11 cellular contexts compared by ENCODE assay signal in genomic region chr17:50689251-50689650, GRCh38. TPM values are rescaled to one million over a fixed set of nuclear protein-coding genes. Genes with fewer than 3 reads are reported as not detected.
DNase-seq lines count a peak whose midpoint lies in the region; ATAC-seq lines count a peak whose summit lies in the region.
"Had no signal": no experiment of that assay in that cellular context is flagged by ENCODE, and none has a peak within 500 bp of the region (broad histone marks: within the 10 kb centered on the region; RNA-seq: fewer than 3 reads in every experiment).

No MANE protein-coding gene starts in this region.

- no peaks in the 10 kb centered on the region for H3K79me2 ChIP-seq in mesendoderm (ENCODE audit: control insufficient read depth, insufficient read depth, low read length)

- DNase-seq in AG08395 (ENCODE audit: low spot score) (peak; percentile 63), HK-2 (ENCODE audit: unreplicated experiment) (peak; percentile 70), amniotic epithelial cell (ENCODE audit: low read depth) (peak; percentile 81), mesendoderm (peak; percentile 51), right cardiac atrium (no peak), NCI-H1417 (lab: John Stamatoyannopoulos, UW) (no peak), OCI-M1 (lab: John Stamatoyannopoulos, UW) (no peak), NCI-H2107 treated with DMSO at 0.1 percent for 48 hours (lab: John Stamatoyannopoulos, UW; ENCODE audit: unreplicated experiment) (no peak)
- DNase-seq: NCI-H774, psoas muscle had no signal

- no peak overlapping the region for H2AK5ac ChIP-seq in mesendoderm (ENCODE audit: low read length)

- H4K5ac ChIP-seq in mesendoderm (ENCODE audit: low read length), result no peak overlapping the region

- no peak overlapping the region for H3K9ac ChIP-seq in mesendoderm (ENCODE audit: low read length)

- ATAC-seq in right cardiac atrium, result no peak
- ATAC-seq: GM12878, psoas muscle had no signal

- H3K4me3 ChIP-seq in mesendoderm (ENCODE audit: low read length) (no peak overlapping the region), right cardiac atrium (ENCODE audit: low read length) (no peak overlapping the region)
- H3K4me3 ChIP-seq: GM12878, psoas muscle had no signal

- peaks cover 4% of the 10 kb centered on the region for H3K36me3 ChIP-seq in mesendoderm (ENCODE audit: control insufficient read depth, insufficient read depth, low read length)

- no peak overlapping the region for H2BK120ac ChIP-seq in mesendoderm (ENCODE audit: low read depth, low read length)

- no peak overlapping the region for H2BK5ac ChIP-seq in mesendoderm (ENCODE audit: low read length)

- peaks cover 1% of the 10 kb centered on the region for H3K4me1 ChIP-seq in mesendoderm (ENCODE audit: control insufficient read depth, low read depth, low read length)
- peaks cover 5% of the 10 kb centered on the region for H3K4me1 ChIP-seq in right cardiac atrium (ENCODE audit: control insufficient read depth, insufficient read depth, low read length)

- H3K79me1 ChIP-seq in mesendoderm (ENCODE audit: low read length), result no peaks in the 10 kb centered on the region

- no peak overlapping the region for H3K18ac ChIP-seq in mesendoderm (ENCODE audit: low read length)

- no peaks in the 10 kb centered on the region for H3K9me3 ChIP-seq in right cardiac atrium (ENCODE audit: control insufficient read depth, low read length)
- H3K9me3 ChIP-seq: psoas muscle had no signal

- no CpG with 5 or more reads among the region's 4 CpGs for WGBS in mesendoderm (ENCODE audit: extremely low coverage, insufficient coverage, low lambda C conversion rate)
- 60% methylated on average over 4 of the region's 4 CpGs for WGBS in right cardiac atrium

- no peak overlapping the region for H3K27ac ChIP-seq in mesendoderm (ENCODE audit: low read depth, low read length)
- H3K27ac ChIP-seq in right cardiac atrium (ENCODE audit: low read length), result no peak overlapping the region
- H3K27ac ChIP-seq: psoas muscle had no signal

- no peak overlapping the region for H3K4me2 ChIP-seq in mesendoderm (ENCODE audit: low read length)

- no peak overlapping the region for H3K4ac ChIP-seq in mesendoderm (ENCODE audit: low read depth, low read length)

- H2BK15ac ChIP-seq in mesendoderm (replicated peaks; ENCODE audit: low read depth), result no peak overlapping the region

- intact Hi-C loops in right cardiac atrium (cut with DNase I), result loop anchor here in 3 of 4 donors (5.0 to 10.0 kb wide), 3 partner anchors 52 to 204 kb away; no protein-coding TSS in a partner anchor

- H3K23ac ChIP-seq in mesendoderm (ENCODE audit: low read length), result no peak overlapping the region

- no peak overlapping the region for H4K8ac ChIP-seq in mesendoderm (ENCODE audit: low read depth, low read length)

- no peak overlapping the region for H3K56ac ChIP-seq in mesendoderm (ENCODE audit: low read length)

- no peaks in the 10 kb centered on the region for H3K27me3 ChIP-seq in mesendoderm (ENCODE audit: insufficient read depth, low read length, poor library complexity)
- H3K27me3 ChIP-seq in right cardiac atrium (ENCODE audit: control insufficient read depth, insufficient read depth), result no peaks in the 10 kb centered on the region

RNA-seq across cellular contexts. Expression of gene ANKRD40, which starts 18.5 kb away (rescaled TPM):
- 41.9 TPM for polyA plus RNA-seq in mesendoderm (2013, experiment 1 of 2)
- polyA plus RNA-seq in mesendoderm (2013, experiment 2 of 2), result 41.9 TPM
- 10 to 100 TPM; 37.1 to 43.7 (median 41.0) TPM for total RNA-seq in right cardiac atrium
- polyA plus RNA-seq in right cardiac atrium, result 20.5 TPM

RNA-seq across cellular contexts. Expression of gene LUC7L3, which starts 30.2 kb away (rescaled TPM):
- polyA plus RNA-seq in mesendoderm (2013, experiment 1 of 2), result 185 TPM
- 187 TPM for polyA plus RNA-seq in mesendoderm (2013, experiment 2 of 2)
- 10 to 100 TPM; 61.7 to 72.4 (median 67.4) TPM for total RNA-seq in right cardiac atrium
- 76.7 TPM for polyA plus RNA-seq in right cardiac atrium

RNA-seq across cellular contexts. Expression of gene ABCC3, which starts 54.6 kb away (rescaled TPM):
- 0.13 TPM for polyA plus RNA-seq in mesendoderm (2013, experiment 1 of 2)
- polyA plus RNA-seq in mesendoderm (2013, experiment 2 of 2), result 0.15 TPM
- 1 to 10 TPM; 1.2 to 5.9 (median 3.7) TPM for total RNA-seq in right cardiac atrium
- polyA plus RNA-seq in right cardiac atrium, result 1.4 TPM

Comparison
In these comparisons a context has a peak if more than half of its experiments do, and no peak if none do; other contexts are left out.
1. DNase-seq: peak in AG08395 (single experiment), HK-2 (single experiment), amniotic epithelial cell (single experiment) and mesendoderm (single experiment); none in right cardiac atrium (0 of 3), NCI-H1417 (0 of 3), OCI-M1 (single experiment) and NCI-H2107 treated with DMSO at 0.1 percent for 48 hours (single experiment).